In genomic region chr3:128163432-128163831, GRCh38 we compare ENCODE assay signal across 1 cellular context.
TF ChIP-seq lines count a peak whose summit lies in the region.

No MANE protein-coding gene starts in this region.

TF ChIP-seq in IMR-90, 13 proteins besides CTCF, POLR2A, EP300 and RAD21 (continued from another document):
- no peak for TF ChIP-seq SMC3 (IDR thresholded peaks at IDR 0.05; ENCODE audit: low read depth, low read length)
- no peak for TF ChIP-seq CEBPB (IDR thresholded peaks at IDR 0.05; ENCODE audit: low read depth, low read length)
- no peak for TF ChIP-seq NFE2L2 (IDR thresholded peaks at IDR 0.05; ENCODE audit: low read depth, low read length)
- no peak for TF ChIP-seq MAZ (IDR thresholded peaks at IDR 0.05; ENCODE audit: borderline replicate concordance, low read depth, low read length)
- no peak for TF ChIP-seq CHD1 (IDR thresholded peaks at IDR 0.05; ENCODE audit: low read depth, low read length)
- TF ChIP-seq ELK1 (IDR thresholded peaks at IDR 0.05; ENCODE audit: borderline replicate concordance, low read depth, low read length): no peak
